Comparison of ENCODE assay signal across 11 cellular contexts in genomic region chr9:35619800-35620158, GRCh38. TPM values are rescaled to one million over a fixed set of nuclear protein-coding genes. Genes with fewer than 3 reads are reported as not detected.
A peak's percentile ranks its signal among the peaks of the same experiment; 100 is the strongest.
DNase-seq lines count a peak whose midpoint lies in the region; ATAC-seq lines count a peak whose summit lies in the region.
"Had no signal": no experiment of that assay in that cellular context is flagged by ENCODE, and none has a peak within 500 bp of the region (broad histone marks: within the 10 kb centered on the region; RNA-seq: fewer than 3 reads in every experiment).

No MANE protein-coding gene starts in this region.

- DNase-seq in LHCN-M2 (ENCODE audit: low read depth) (peak; percentile 41), naive B cell (no peak), DMS153 (lab: John Stamatoyannopoulos, UW) (no peak), NCI-H146 treated with DMSO at 0.1 percent for 48 hours (lab: John Stamatoyannopoulos, UW; ENCODE audit: unreplicated experiment) (no peak), Ammon's horn (ENCODE audit: low spot score) (no peak)
- DNase-seq: left cardiac atrium, NCI-H187 had no signal

- peak overlapping the region; percentile 86 to 100 (median 98) for H3K4me3 Mint-ChIP-seq in naive B cell

- peaks cover 0 to 2% (median 0%) of the 10 kb centered on the region in 7 donors for H3K9me3 Mint-ChIP-seq in naive B cell

- no peaks in the 10 kb centered on the region for H3K27me3 Mint-ChIP-seq in naive B cell

- peaks cover 1 to 28% of the 10 kb centered on the region in 2 donors for H3K36me3 Mint-ChIP-seq in naive B cell

- peak overlapping the region; percentile 93 to 99 (median 98) for H3K27ac Mint-ChIP-seq in naive B cell

- H3K4me1 Mint-ChIP-seq in naive B cell, result peaks cover 67 to 81% (median 78%) of the 10 kb centered on the region in 3 donors

- ATAC-seq in GM19025 (IDR thresholded peaks at IDR 0.05; ENCODE audit: low read depth, unreplicated experiment) (peak; percentile 52), HG02610 (IDR thresholded peaks at IDR 0.05; ENCODE audit: unreplicated experiment) (peak; percentile 39), naive B cell (ENCODE audit: low read depth in 2 of 2) (peak; percentile 60 to 61), HG02970 (IDR thresholded peaks at IDR 0.05; ENCODE audit: low FRiP score, unreplicated experiment) (no peak)

RNA-seq across cellular contexts. Expression of gene CD72, which starts 1.6 kb away (rescaled TPM):
- total RNA-seq in LHCN-M2 (2014; rRNA removed), result 1.2 and 1.4 TPM in 2 replicates
- polyA plus RNA-seq in LHCN-M2 (2012), result 0.95 TPM
- polyA plus RNA-seq in naive B cell (ENCODE audit: low read depth in 6 of 6), result 100 to 1,000 TPM; 293 to 418 (median 315) TPM

RNA-seq across cellular contexts. Expression of gene TESK1, which starts 14.7 kb away (rescaled TPM):
- total RNA-seq in LHCN-M2 (2014; rRNA removed), result 21.7 and 26.8 TPM in 2 replicates
- 37.5 TPM for polyA plus RNA-seq in LHCN-M2 (2012)
- polyA plus RNA-seq in naive B cell (ENCODE audit: low read depth in 6 of 6), result 10 to 100 TPM in 1 of 6 donors, 1 to 10 TPM in 5; 3.0 to 18.8 (median 6.8) TPM

RNA-seq across cellular contexts. Expression of gene SIT1, which starts 31.0 kb away (rescaled TPM):
- total RNA-seq in LHCN-M2 (2014; rRNA removed), result 0.26 and 0.63 TPM in 2 replicates
- polyA plus RNA-seq in LHCN-M2 (2012), result 0.09 TPM
- polyA plus RNA-seq in naive B cell (ENCODE audit: low read depth in 6 of 6), result 100 to 1,000 TPM in 1 of 6 donors, 10 to 100 TPM in 5; 56.8 to 107 (median 73.5) TPM
- total RNA-seq: dermis microvascular lymphatic vessel endothelial cell had no signal

RNA-seq across cellular contexts. Expression of gene RMRP, which starts 38.0 kb away (rescaled TPM):
- total RNA-seq in LHCN-M2 (2014; rRNA removed), result 5,651 and 6,728 TPM in 2 replicates
- 16.9 TPM for polyA plus RNA-seq in LHCN-M2 (2012)
- polyA plus RNA-seq in naive B cell (ENCODE audit: low read depth in 6 of 6), result 10 to 100 TPM in 4 of 6 donors, not detected in 2; 41.0 to 72.3 (median 56.5) TPM

RNA-seq across cellular contexts. Expression of gene CCDC107, which starts 38.3 kb away (rescaled TPM):
- 11.1 and 13.3 TPM in 2 replicates for total RNA-seq in LHCN-M2 (2014; rRNA removed)
- polyA plus RNA-seq in LHCN-M2 (2012), result 36.5 TPM
- polyA plus RNA-seq in naive B cell (ENCODE audit: low read depth in 6 of 6), result 10 to 100 TPM; 42.7 to 60.2 (median 51.5) TPM
